Comparison of ENCODE assay signal across 8 cellular contexts in the genomic region with DNA sequence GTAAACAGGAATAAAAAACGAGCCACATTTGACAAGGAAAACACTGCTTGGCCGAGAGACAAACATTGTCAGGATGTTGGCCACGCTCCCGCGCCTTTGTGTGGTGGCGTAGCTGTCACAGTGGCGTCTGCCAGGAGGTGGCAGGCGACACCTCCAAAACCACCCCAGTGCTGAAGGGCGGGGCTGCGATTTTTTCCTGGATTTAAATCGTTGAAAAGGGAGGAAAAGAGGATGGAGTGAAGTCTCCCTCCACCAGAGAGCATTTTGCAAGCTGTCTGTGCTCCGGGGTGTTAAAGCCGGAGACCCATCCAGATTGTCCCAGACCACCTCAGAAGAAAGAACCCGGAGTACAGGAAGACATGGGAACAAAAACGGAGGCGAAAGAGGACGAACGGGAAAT. TPM values are rescaled to one million over a fixed set of nuclear protein-coding genes. Genes with fewer than 3 reads are reported as not detected.
A peak's percentile ranks its signal among the peaks of the same experiment; 100 is the strongest.
DNase-seq lines count a peak whose midpoint lies in the region; ATAC-seq and TF ChIP-seq lines count a peak whose summit lies in the region.

No MANE protein-coding gene starts in this region.

- peak; percentile 70 for ATAC-seq in HCT116
- no peak for ATAC-seq in omental fat pad (ENCODE audit: low FRiP score)
- no peak for ATAC-seq in GM19328 (IDR thresholded peaks at IDR 0.05; ENCODE audit: unreplicated experiment)

- H3K27me3 ChIP-seq in BJ (ENCODE audit: control insufficient read depth, insufficient read depth, low read length) (no peaks in the 10 kb centered on the region), HCT116 (ENCODE audit: insufficient read depth, low read length) (no peaks in the 10 kb centered on the region), PC-9 (ENCODE audit: insufficient read depth, low read depth) (no peaks in the 10 kb centered on the region), adrenal gland (no peaks in the 10 kb centered on the region), vagina (no peaks in the 10 kb centered on the region)

- H3F3A ChIP-seq in PC-9 (ENCODE audit: insufficient read depth, low read depth) = peaks cover 10% of the 10 kb centered on the region; the same call in 1 of the 2 replicates

- peak overlapping the region; percentile 97 for H3K27ac Mint-ChIP-seq in glutamatergic neuron (ENCODE audit: unreplicated experiment)

- no peaks in the 10 kb centered on the region for H4K20me1 ChIP-seq in HCT116 (ENCODE audit: insufficient read depth)
- H4K20me1 ChIP-seq in PC-9 (ENCODE audit: insufficient read depth) = peaks cover 22% of the 10 kb centered on the region

- peaks cover 12% of the 10 kb centered on the region for H3K36me3 ChIP-seq in BJ (ENCODE audit: control insufficient read depth, insufficient read depth, low read length)
- H3K36me3 ChIP-seq in HCT116 (ENCODE audit: control insufficient read depth in 1 of 2, insufficient read depth in 2 of 2, low read length in 2 of 2) = peaks cover 0 to 24% of the 10 kb centered on the region in 2 experiments; a peak in 2 of 4 replicates
- H3K36me3 ChIP-seq in PC-9 (ENCODE audit: low read depth) = 0 out of 2 replicates have a peak, but pooled peaks cover 5% of the 10 kb centered on the region
- H3K36me3 ChIP-seq in adrenal gland (replicated peaks in 1 of 2) = peaks cover 0 to 18% of the 10 kb centered on the region in 2 donors
- peaks cover 0 to 22% of the 10 kb centered on the region in 2 donors for H3K36me3 ChIP-seq in vagina

- H3K4me3 ChIP-seq in BJ (ENCODE audit: low read depth, low read length) = no peak overlapping the region
- no peak overlapping the region for H3K4me3 ChIP-seq in HCT116 (replicated peaks in 1 of 2; ENCODE audit: low read depth in 1 of 2, low read length in 2 of 2)
- H3K4me3 ChIP-seq in PC-9 = no peak overlapping the region
- H3K4me3 ChIP-seq in adrenal gland = no peak overlapping the region
- peak overlapping the region in 1 of 2 donors; percentile 19 for H3K4me3 ChIP-seq in vagina

- TF ChIP-seq CTCF in BJ (IDR thresholded peaks at IDR 0.05; ENCODE audit: insufficient read depth, low read depth, low read length) (peak; percentile 71), HCT116 (IDR thresholded peaks at IDR 0.05 in 2 of 3, conservative IDR thresholded peaks at IDR 0.05 in 1 of 3; ENCODE audit: borderline replicate concordance in 1 of 3, insufficient read depth in 1 of 3, low read depth in 2 of 3, low read length in 2 of 3) (peak; percentile 87 to 95 (median 95)), PC-9 (conservative IDR thresholded peaks at IDR 0.05) (peak; percentile 82), adrenal gland (IDR thresholded peaks at IDR 0.05) (peak; percentile 54 to 92 (median 85)), glutamatergic neuron (IDR thresholded peaks at IDR 0.05; ENCODE audit: partially characterized antibody, unreplicated experiment) (peak; percentile 58), omental fat pad (IDR thresholded peaks at IDR 0.05) (peak in 2 of 3 donors; percentile 16 to 48), vagina (IDR thresholded peaks at IDR 0.05) (peak; percentile 65 to 93 (median 68))

- H3K9me2 ChIP-seq in HCT116 (ENCODE audit: insufficient read depth) (no peaks in the 10 kb centered on the region), PC-9 (ENCODE audit: insufficient read depth) (no peaks in the 10 kb centered on the region)

- WGBS in adrenal gland, 4 donors = 10 to 16% (median 11%) methylated on average over 17 to 18 of the region's 18 CpGs

- peak overlapping the region; percentile 70 for H3K4me3 Mint-ChIP-seq in glutamatergic neuron (ENCODE audit: unreplicated experiment)

- H3K9ac ChIP-seq in HCT116 (ENCODE audit: low read length) = no peak overlapping the region; the same call in 1 of the 2 replicates

- POLR2A ChIA-PET in BJ (lab: Charles Lee) = no interaction called here
- POLR2A ChIA-PET in HCT116 (lab: Charles Lee) = interaction anchor here (0.9 to 1.9 kb wide), 2 partner anchors 185 to 186 kb away, joined by 3 to 9 read pairs; a partner anchor contains a TSS
- POLR2A ChIA-PET in PC-9 (lab: Charles Lee; ENCODE audit: unreplicated experiment) = no interaction called here

- BruUV-seq in HCT116 (replicated peaks; lab: Mats Ljungman, UMichigan) (no TSS peak), PC-9 (replicated peaks; lab: Mats Ljungman, UMichigan) (TSS peak; percentile 4)

- peaks cover 11% of the 10 kb centered on the region for H3K27me3 Mint-ChIP-seq in glutamatergic neuron (ENCODE audit: unreplicated experiment)

- H3K79me2 ChIP-seq in HCT116 (ENCODE audit: insufficient read depth, low read length) (peaks cover 21% of the 10 kb centered on the region), PC-9 (ENCODE audit: low read depth) (no peaks in the 10 kb centered on the region)

- H3K9me3 ChIP-seq in HCT116 (ENCODE audit: control insufficient read depth in 1 of 2, insufficient read depth in 1 of 2, low read depth in 1 of 2, low read length in 2 of 2) = no peaks in the 10 kb centered on the region
- no peaks in the 10 kb centered on the region for H3K9me3 ChIP-seq in PC-9 (ENCODE audit: insufficient read depth, low read depth)
- H3K9me3 ChIP-seq in adrenal gland (replicated peaks in 1 of 3) = no peaks in the 10 kb centered on the region
- no peaks in the 10 kb centered on the region for H3K9me3 ChIP-seq in vagina

- CTCF ChIA-PET in BJ (lab: Yijun Ruan, JAX) = interaction anchor here (0.6 to 3.5 kb wide), 21 partner anchors 9 to 261 kb away, joined by 3 to 66 read pairs (median 4); a partner anchor contains a TSS
- CTCF ChIA-PET in HCT116 (lab: Charles Lee) = interaction anchor here (0.9 to 4.1 kb wide), 5 partner anchors 12 to 261 kb away, joined by 3 to 87 read pairs (median 3); a partner anchor contains a TSS
- CTCF ChIA-PET in PC-9 (lab: Charles Lee) = interaction anchor here (0.6 to 0.7 kb wide), 2 partner anchors 111 to 383 kb away, joined by 3 to 6 read pairs; no protein-coding TSS in a partner anchor

- peaks cover 0 to 11% of the 10 kb centered on the region in 2 experiments; a peak in 2 of 4 replicates for H3K4me1 ChIP-seq in HCT116 (ENCODE audit: control insufficient read depth in 1 of 2, insufficient read depth in 2 of 2, low read length in 2 of 2)
- H3K4me1 ChIP-seq in PC-9 (replicated peaks; ENCODE audit: insufficient read depth) = no peaks in the 10 kb centered on the region
- H3K4me1 ChIP-seq in adrenal gland (replicated peaks in 1 of 2) = peaks cover 0 to 4% of the 10 kb centered on the region in 2 donors
- peaks cover 35% of the 10 kb centered on the region for H3K4me1 ChIP-seq in vagina

- intact Hi-C loops in HCT116 (cut with micrococcal nuclease) (loop anchor here (1.0 kb wide), 2 partner anchors 186 to 201 kb away; no protein-coding TSS in a partner anchor), PC-9 (cut with micrococcal nuclease; ENCODE audit: unreplicated experiment) (loop anchor here (2.0 to 5.0 kb wide), 2 partner anchors 186 to 392 kb away; no protein-coding TSS in a partner anchor), adrenal gland (cut with DNase I) (loop anchor here (5.0 to 10.0 kb wide), 4 partner anchors 80 to 260 kb away; no protein-coding TSS in a partner anchor), vagina (cut with DNase I) (loop anchor here (2.0 to 10.0 kb wide), 3 partner anchors 90 to 260 kb away; no protein-coding TSS in a partner anchor)

- H3K27ac ChIP-seq in HCT116 (ENCODE audit: low read depth, low read length) = no peak overlapping the region; the same call in 1 of the 2 replicates
- H3K27ac ChIP-seq in PC-9 = no peak overlapping the region
- H3K27ac ChIP-seq in adrenal gland = no peak overlapping the region
- H3K27ac ChIP-seq in vagina = peak overlapping the region; percentile 76

- peak; percentile 98 for TF ChIP-seq RAD21 in HCT116 (IDR thresholded peaks at IDR 0.05; ENCODE audit: low read depth)

- RAD21 ChIA-PET in HCT116 (lab: Charles Lee; ENCODE audit: low non-redundant PET in 1 of 2, low total read pairs in 2 of 2, uncharacterized antibody in 2 of 2, unreplicated experiment in 2 of 2) = interaction anchor here (2.0 to 3.2 kb wide), 2 partner anchors 186 kb away, joined by 14 to 16 read pairs; a partner anchor contains a TSS

- DNase-seq in BJ (ENCODE audit: low read depth) (no peak), HCT116 (ENCODE audit: low read depth, low spot score) (peak; percentile 47), PC-9 (peak; percentile 42 to 54), adrenal gland (peak; percentile 70 to 91 (median 84)), glutamatergic neuron (peak; percentile 87), omental fat pad (ENCODE audit: low spot score) (peak; percentile 41), vagina (ENCODE audit: extremely low spot score in 2 of 2) (peak in 1 of 2 donors; percentile 91)

- peak overlapping the region; percentile 16; the same call in 1 of the 2 replicates for H3K4me2 ChIP-seq in HCT116 (ENCODE audit: low read length)
- H3K4me2 ChIP-seq in PC-9 = no peak overlapping the region

- H3K4me1 Mint-ChIP-seq in glutamatergic neuron (ENCODE audit: low read depth, unreplicated experiment) = peaks cover 42% of the 10 kb centered on the region

- no peaks in the 10 kb centered on the region for H3K36me3 Mint-ChIP-seq in glutamatergic neuron (ENCODE audit: unreplicated experiment)

- H3K9me3 Mint-ChIP-seq in glutamatergic neuron (ENCODE audit: unreplicated experiment) = peaks cover 27% of the 10 kb centered on the region

- TF ChIP-seq POLR2A in HCT116 (IDR thresholded peaks at IDR 0.05; ENCODE audit: borderline replicate concordance, extremely low read depth, insufficient read depth, insufficient read length) = no peak
- no peak for TF ChIP-seq POLR2A in adrenal gland (IDR thresholded peaks at IDR 0.05)
- no peak for TF ChIP-seq POLR2A in vagina (IDR thresholded peaks at IDR 0.05)

- H2AFZ ChIP-seq in HCT116 (ENCODE audit: low read depth, low read length, poor library complexity, severe bottlenecking) = no peak overlapping the region
- no peak overlapping the region for H2AFZ ChIP-seq in PC-9

RNA-seq across cellular contexts. Expression of a gene that starts 12.7 kb away (rescaled TPM):
- polyA plus RNA-seq in BJ (2011; rRNA removed) = 9.8 and 10.1 TPM in 2 replicates
- 4.0 and 4.3 TPM in 2 replicates for polyA minus RNA-seq in BJ (2011; rRNA and poly(A)+ RNA removed)
- total RNA-seq in HCT116 (2021; ENCODE audit: unreplicated experiment) = 32.6 TPM
- 26.2 and 26.4 TPM in 2 replicates for polyA plus RNA-seq in HCT116 (2012)
- 23.2 and 25.0 TPM in 2 replicates for total RNA-seq in PC-9 (2021)
- 10 to 100 TPM; 18.0 to 26.2 (median 19.8) TPM for total RNA-seq in adrenal gland
- polyA plus RNA-seq in adrenal gland = 10 to 100 TPM; 12.9 to 15.4 (median 13.0) TPM
- total RNA-seq in glutamatergic neuron (ENCODE audit: unreplicated experiment) = 11.8 TPM
- total RNA-seq in omental fat pad = 10 to 100 TPM; 14.0 to 23.8 (median 16.0) TPM
- 3.7 TPM for total RNA-seq in vagina

RNA-seq across cellular contexts. Expression of a gene that starts 12.8 kb away (rescaled TPM):
- polyA plus RNA-seq in BJ (2011; rRNA removed) (15.8 and 28.3 TPM in 2 replicates), adrenal gland (100 to 1,000 TPM in 1 of 3 donors, 10 to 100 TPM in 2; 29.8 to 106 (median 33.2) TPM)
- polyA minus RNA-seq in BJ (2011; rRNA and poly(A)+ RNA removed) = 7.7 and 9.0 TPM in 2 replicates
- total RNA-seq in HCT116 (2021; ENCODE audit: unreplicated experiment) (80.7 TPM), PC-9 (2021) (110 and 123 TPM in 2 replicates), adrenal gland (10 to 100 TPM; 57.1 to 88.7 (median 74.3) TPM), glutamatergic neuron (ENCODE audit: unreplicated experiment) (80.1 TPM), omental fat pad (10 to 100 TPM; 41.1 to 73.1 (median 44.7) TPM), vagina (36.8 TPM)
- polyA plus RNA-seq in HCT116 (2012) = 70.6 and 83.4 TPM in 2 replicates

RNA-seq across cellular contexts. Expression of a gene that starts 42.8 kb away (rescaled TPM):
- polyA plus RNA-seq in BJ (2011; rRNA removed) (10.0 and 15.7 TPM in 2 replicates), adrenal gland (10 to 100 TPM in 1 of 3 donors, 1 to 10 TPM in 2; 5.3 to 11.9 (median 8.4) TPM)
- polyA minus RNA-seq in BJ (2011; rRNA and poly(A)+ RNA removed) = 12.2 and 18.2 TPM in 2 replicates
- total RNA-seq in HCT116 (2021; ENCODE audit: unreplicated experiment) (53.2 TPM), PC-9 (2021) (41.4 and 47.4 TPM in 2 replicates), adrenal gland (10 to 100 TPM; 11.8 to 22.8 (median 15.3) TPM), glutamatergic neuron (ENCODE audit: unreplicated experiment) (19.9 TPM), omental fat pad (10 to 100 TPM; 13.2 to 29.2 (median 18.7) TPM), vagina (22.3 TPM)
- 28.6 and 31.0 TPM in 2 replicates for polyA plus RNA-seq in HCT116 (2012)

Comparison
In these comparisons a context has a peak if more than half of its experiments do, and no peak if none do; other contexts are left out.
1. CTCF ChIP-seq: peak in every context shown above with its lines; median percentile 95 in HCT116; 85 in adrenal gland; 82 in PC-9; 71 in BJ; 68 in vagina; 58 in glutamatergic neuron; 32 in omental fat pad.